ENCODE assay signal across 29 cellular contexts in the genomic region with DNA sequence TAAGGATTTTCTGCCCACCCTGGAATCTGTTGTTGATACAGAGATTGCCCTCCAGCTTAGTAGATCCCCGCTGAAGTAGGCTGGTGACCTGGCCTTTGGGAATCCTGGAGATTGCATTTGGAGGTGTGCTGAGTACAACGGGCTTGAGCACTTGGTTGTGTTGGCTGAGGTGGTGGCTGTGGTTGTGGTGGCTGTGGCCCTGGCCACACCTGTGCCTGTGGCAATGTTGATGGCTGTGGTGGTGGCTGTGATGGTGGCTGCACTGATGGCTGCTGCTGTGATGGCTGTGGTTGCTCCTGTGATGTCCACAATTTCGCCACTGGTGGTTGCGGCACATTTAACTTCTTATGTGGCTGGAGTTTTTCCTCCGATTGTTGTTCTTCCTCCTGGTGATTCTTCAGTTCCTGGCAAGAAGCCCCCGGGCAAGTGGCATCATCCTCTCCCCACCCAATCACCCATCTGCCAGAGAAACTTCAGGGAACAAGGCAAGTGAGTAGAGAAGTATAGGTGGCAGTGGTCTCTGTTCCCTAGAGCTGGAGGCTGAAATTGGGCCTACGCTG. TPM values are rescaled to one million over a fixed set of nuclear protein-coding genes. Genes with fewer than 3 reads are reported as not detected.
DNase-seq lines count a peak whose midpoint lies in the region; ATAC-seq and TF ChIP-seq lines count a peak whose summit lies in the region.
"Had no signal": no experiment of that assay in that cellular context is flagged by ENCODE, and none has a peak within 500 bp of the region (broad histone marks: within the 10 kb centered on the region; RNA-seq: fewer than 3 reads in every experiment).

No MANE protein-coding gene starts in this region.

- TF ChIP-seq CTCF in adrenal gland (IDR thresholded peaks at IDR 0.05): no peak
- TF ChIP-seq CTCF in lung (IDR thresholded peaks at IDR 0.05; ENCODE audit: control extremely low read depth, extremely low read depth): no peak
- TF ChIP-seq CTCF in OCI-LY7 (conservative IDR thresholded peaks at IDR 0.05; ENCODE audit: low read length): no peak

- H3K36me3 Mint-ChIP-seq in stimulated activated naive B cell treated with anti-CD40 and anti-IgM and Interleukin-4, amounts not matched to agents 10 μg/mL and 1 μg/mL and 100 μg/mL, for 72 hours: peaks cover 19 to 21% of the 10 kb centered on the region in 2 donors

- no peaks in the 10 kb centered on the region for H3K9me3 Mint-ChIP-seq in stimulated activated naive B cell treated with anti-CD40 and anti-IgM and Interleukin-4, amounts not matched to agents 10 μg/mL and 1 μg/mL and 100 μg/mL, for 72 hours
- H3K9me3 Mint-ChIP-seq: activated naive CD8-positive, alpha-beta T cell treated with anti-CD3 and anti-CD28 coated beads, Interleukin-2, amount 10 ng/mL, durations not matched to agents 7 days and 5 days; activated T-helper 1 cell treated with anti-CD3 and anti-CD28 coated beads, Interleukin-12 subunit alpha, Interleukin-12 subunit beta, Interleukin-2, Interleukin-4 antibody, amounts not matched to agents 30 ng/mL and 10 ng/mL and 1 ng/mL, durations not matched to agents 14 hours and 24 hours and 36 hours; neural crest cell had no signal

- WGBS in adrenal gland, 4 donors: 87 to 100% (median 92%) methylated on average over 5 to 7 of the region's 7 CpGs
- WGBS in lung, 2 donors: 59 to 86% methylated on average over 7 of the region's 7 CpGs

- H3K27me3 ChIP-seq in adrenal gland (no peaks in the 10 kb centered on the region), lung (ENCODE audit: control insufficient read depth, insufficient read depth) (no peaks in the 10 kb centered on the region)
- H3K27me3 ChIP-seq: heart right ventricle, left lung, upper lobe of left lung had no signal

- H3K4me3 Mint-ChIP-seq in stimulated activated naive B cell treated with anti-CD40 and anti-IgM and Interleukin-4, amounts not matched to agents 10 μg/mL and 1 μg/mL and 100 μg/mL, for 72 hours: no peak overlapping the region
- H3K4me3 Mint-ChIP-seq: activated naive CD8-positive, alpha-beta T cell treated with anti-CD3 and anti-CD28 coated beads, Interleukin-2, amount 10 ng/mL, durations not matched to agents 7 days and 5 days; activated T-helper 1 cell treated with anti-CD3 and anti-CD28 coated beads, Interleukin-12 subunit alpha, Interleukin-12 subunit beta, Interleukin-2, Interleukin-4 antibody, amounts not matched to agents 30 ng/mL and 10 ng/mL and 1 ng/mL, durations not matched to agents 14 hours and 24 hours and 36 hours; neural crest cell had no signal

- peak; percentile 40 for DNase-seq in activated CD8-positive, alpha-beta memory T cell treated with anti-CD3 and anti-CD28 coated beads for 24 hours
- no peak for DNase-seq in activated CD8-positive, alpha-beta memory T cell treated with anti-CD3 and anti-CD28 coated beads, Interleukin-2, amount 50 U/mL, for 4 hours
- DNase-seq in adrenal gland: peak in 4 of 7 donors; percentile 5 to 35 (median 6)
- peak; percentile 25 for DNase-seq in lung (ENCODE audit: low spot score)
- DNase-seq in stimulated activated naive B cell treated with anti-CD40 and anti-IgM and Interleukin-4, amounts not matched to agents 10 μg/mL and 1 μg/mL and 100 μg/mL, for 72 hours: no peak
- DNase-seq in OCI-LY7 (ENCODE audit: low spot score): no peak
- no peak for DNase-seq in activated gamma-delta T cell treated with Interleukin-2 at 50 U/mL for 16 hours
- DNase-seq: activated CD4-positive, alpha-beta T cell treated with anti-CD3 and anti-CD28 coated beads for 4 hours; activated naive CD8-positive, alpha-beta T cell treated with anti-CD3 and anti-CD28 coated beads, Interleukin-2, amount 10 ng/mL, durations not matched to agents 7 days and 5 days; AML-193; DMS153; GF-D8; H7; heart right ventricle; IMR-90; left lung; midbrain; NCI-H1092 treated with DMSO at 0.1 percent for 48 hours; NCI-H1930; NCI-H69; upper lobe of left lung had no signal

- no peak overlapping the region for H2AFZ ChIP-seq in OCI-LY7 (ENCODE audit: low read length)

- H3K27ac ChIP-seq in adrenal gland (no peak overlapping the region), lung (ENCODE audit: low read depth in 1 of 2, low read length in 1 of 2) (no peak overlapping the region), OCI-LY7 (ENCODE audit: low read depth, low read length, poor library complexity, severe bottlenecking) (no peak overlapping the region)
- H3K27ac ChIP-seq: heart right ventricle, left lung, upper lobe of left lung had no signal

- H3K4me3 ChIP-seq in adrenal gland: no peak overlapping the region
- no peak overlapping the region for H3K4me3 ChIP-seq in lung
- no peak overlapping the region for H3K4me3 ChIP-seq in OCI-LY7 (ENCODE audit: low read depth, low read length, poor library complexity, severe bottlenecking)
- H3K4me3 ChIP-seq: heart right ventricle, left lung, upper lobe of left lung had no signal

- POLR2A ChIA-PET in OCI-LY7 (lab: Charles Lee): no interaction called here

- H3K36me3 ChIP-seq in adrenal gland (replicated peaks in 1 of 2) (no peaks in the 10 kb centered on the region), lung (ENCODE audit: control insufficient read depth in 2 of 2, insufficient read depth in 2 of 2, low read length in 2 of 2) (peaks cover 0 to 4% of the 10 kb centered on the region in 2 donors), OCI-LY7 (ENCODE audit: insufficient read depth, low read length) (no peaks in the 10 kb centered on the region)

- H3K4me1 ChIP-seq in adrenal gland (replicated peaks in 1 of 2) (no peaks in the 10 kb centered on the region), lung (ENCODE audit: control insufficient read depth in 2 of 2, insufficient read depth in 2 of 2, low read length in 2 of 2) (peaks cover 0 to 2% of the 10 kb centered on the region in 2 donors), OCI-LY7 (ENCODE audit: insufficient read depth, low read length, poor library complexity, severe bottlenecking) (no peaks in the 10 kb centered on the region)
- H3K4me1 ChIP-seq: left lung, upper lobe of left lung had no signal

- intact Hi-C loops in adrenal gland (cut with DNase I): no loop called here
- intact Hi-C loops in OCI-LY7 (cut with micrococcal nuclease; ENCODE audit: unreplicated experiment): no loop called here

- H4K20me1 ChIP-seq in OCI-LY7 (ENCODE audit: insufficient read depth, low read length): no peaks in the 10 kb centered on the region

- TF ChIP-seq POLR2A in adrenal gland (IDR thresholded peaks at IDR 0.05): no peak

- peaks cover 9 to 14% of the 10 kb centered on the region in 2 donors for H3K4me1 Mint-ChIP-seq in stimulated activated naive B cell treated with anti-CD40 and anti-IgM and Interleukin-4, amounts not matched to agents 10 μg/mL and 1 μg/mL and 100 μg/mL, for 72 hours
- H3K4me1 Mint-ChIP-seq: neural crest cell had no signal

- peak overlapping the region; percentile 78 for H3K27ac Mint-ChIP-seq in stimulated activated naive B cell treated with anti-CD40 and anti-IgM and Interleukin-4, amounts not matched to agents 10 μg/mL and 1 μg/mL and 100 μg/mL, for 72 hours
- H3K27ac Mint-ChIP-seq: activated naive CD8-positive, alpha-beta T cell treated with anti-CD3 and anti-CD28 coated beads, Interleukin-2, amount 10 ng/mL, durations not matched to agents 7 days and 5 days; progenitor cell of endocrine pancreas had no signal

- H3K9me2 ChIP-seq in OCI-LY7 (ENCODE audit: insufficient read depth, low read length): no peaks in the 10 kb centered on the region

- no peaks in the 10 kb centered on the region for H3K27me3 Mint-ChIP-seq in stimulated activated naive B cell treated with anti-CD40 and anti-IgM and Interleukin-4, amounts not matched to agents 10 μg/mL and 1 μg/mL and 100 μg/mL, for 72 hours
- H3K27me3 Mint-ChIP-seq: activated naive CD8-positive, alpha-beta T cell treated with anti-CD3 and anti-CD28 coated beads, Interleukin-2, amount 10 ng/mL, durations not matched to agents 7 days and 5 days; progenitor cell of endocrine pancreas had no signal

- no peak for ATAC-seq in lung (ENCODE audit: insufficient read depth, low FRiP score)
- no peak for ATAC-seq in stimulated activated naive B cell treated with anti-CD40 and anti-IgM and Interleukin-4, amounts not matched to agents 10 μg/mL and 1 μg/mL and 100 μg/mL, for 72 hours (replicated peaks)
- no peak for ATAC-seq in HG03135 (IDR thresholded peaks at IDR 0.05; ENCODE audit: unreplicated experiment)
- ATAC-seq: heart right ventricle, left lung had no signal

- BruUV-seq in OCI-LY7 (replicated peaks; lab: Mats Ljungman, UMichigan): no TSS peak

- CTCF ChIA-PET in OCI-LY7 (lab: Charles Lee; ENCODE audit: unreplicated experiment): no interaction called here

- H3K4me2 ChIP-seq in OCI-LY7 (ENCODE audit: low read length): no peak overlapping the region

- no peaks in the 10 kb centered on the region for H3K79me2 ChIP-seq in OCI-LY7 (ENCODE audit: insufficient read depth, low read depth, low read length)

- no peaks in the 10 kb centered on the region for H3K9me3 ChIP-seq in adrenal gland (replicated peaks in 1 of 3)
- no peaks in the 10 kb centered on the region for H3K9me3 ChIP-seq in lung (ENCODE audit: control insufficient read depth in 2 of 2, insufficient read depth in 1 of 2, low read length in 1 of 2)
- H3K9me3 ChIP-seq in OCI-LY7 (ENCODE audit: low read length): no peaks in the 10 kb centered on the region
- H3K9me3 ChIP-seq: heart right ventricle, left lung, upper lobe of left lung had no signal

RNA-seq across cellular contexts. Expression of a gene that starts 4.2 kb away (rescaled TPM):
- total RNA-seq in adrenal gland (not detected), lung (1 to 10 TPM in 1 of 2 donors, not detected in 1; 1.4 TPM), OCI-LY7 (2022) (not detected in 2 replicates)
- polyA plus RNA-seq in adrenal gland (not detected), lung (under 1 TPM; 0.14 to 0.31 TPM)
- total RNA-seq in OCI-LY7 (2014; rRNA removed; shearing (Covaris generic)): not detected in 2 replicates
- total RNA-seq: A172, epithelial cell of proximal tubule, fibroblast of villous mesenchyme, H7, heart right ventricle, IMR-90, neural crest cell, progenitor cell of endocrine pancreas, SK-MEL-5 had no signal
- polyA plus RNA-seq: heart right ventricle, IMR-90 had no signal

RNA-seq across cellular contexts. Expression of a gene that starts 9.6 kb away (rescaled TPM):
- total RNA-seq in adrenal gland (1,000 to 10,000 TPM in 4 of 8 donors, not detected in 4; 1,199 to 3,253 (median 2,829) TPM), lung (1,000 to 10,000 TPM in 1 of 2 donors, not detected in 1; 5,157 TPM), OCI-LY7 (2022) (7,263 and 7,340 TPM in 2 replicates)
- polyA plus RNA-seq in adrenal gland (not detected), lung (not detected)
- not detected in 2 replicates for total RNA-seq in OCI-LY7 (2014; rRNA removed; shearing (Covaris generic))
- total RNA-seq: A172, epithelial cell of proximal tubule, fibroblast of villous mesenchyme, H7, IMR-90, SK-MEL-5 had no signal
- polyA plus RNA-seq: heart right ventricle, IMR-90 had no signal

RNA-seq across cellular contexts. Expression of a gene that starts 12.6 kb away (rescaled TPM):
- 10 to 100 TPM in 4 of 8 donors, 1 to 10 TPM in 4; 3.0 to 20.1 (median 10.0) TPM for total RNA-seq in adrenal gland
- polyA plus RNA-seq in adrenal gland: 1 to 10 TPM; 1.9 to 9.2 (median 4.5) TPM
- total RNA-seq in lung: 10 to 100 TPM in 1 of 2 donors, 1 to 10 TPM in 1; 4.3 to 22.4 TPM
- polyA plus RNA-seq in lung: 10 to 100 TPM in 1 of 2 donors, 1 to 10 TPM in 1; 6.4 to 13.5 TPM
- 7.1 and 9.4 TPM in 2 replicates for total RNA-seq in OCI-LY7 (2014; rRNA removed; shearing (Covaris generic))
- 17.1 and 19.1 TPM in 2 replicates for total RNA-seq in OCI-LY7 (2022)

RNA-seq across cellular contexts. Expression of a gene that starts 53.2 kb away (rescaled TPM):
- 100 to 1,000 TPM in 7 of 8 donors, 10 to 100 TPM in 1; 68.2 to 139 (median 112) TPM for total RNA-seq in adrenal gland
- 10 to 100 TPM; 38.6 to 83.4 (median 39.9) TPM for polyA plus RNA-seq in adrenal gland
- 100 to 1,000 TPM in 1 of 2 donors, 10 to 100 TPM in 1; 59.4 to 127 TPM for total RNA-seq in lung
- polyA plus RNA-seq in lung: 10 to 100 TPM; 25.5 to 41.3 TPM
- 15.2 and 16.2 TPM in 2 replicates for total RNA-seq in OCI-LY7 (2014; rRNA removed; shearing (Covaris generic))
- total RNA-seq in OCI-LY7 (2022): 38.6 and 48.3 TPM in 2 replicates

Comparison
In these comparisons a context has a peak if more than half of its experiments do, and no peak if none do; other contexts are left out.
1. DNase-seq: peak in activated CD8-positive, alpha-beta memory T cell treated with anti-CD3 and anti-CD28 coated beads for 24 hours (single experiment), adrenal gland (4 of 7) and lung (single experiment); none in activated CD8-positive, alpha-beta memory T cell treated with anti-CD3 and anti-CD28 coated beads, Interleukin-2, amount 50 U/mL, for 4 hours (single experiment), stimulated activated naive B cell treated with anti-CD40 and anti-IgM and Interleukin-4, amounts not matched to agents 10 μg/mL and 1 μg/mL and 100 μg/mL, for 72 hours (single experiment), OCI-LY7 (single experiment) and activated gamma-delta T cell treated with Interleukin-2 at 50 U/mL for 16 hours (single experiment).